Comparison of ENCODE assay signal across 13 cellular contexts in genomic region chr16:22220714-22221113, GRCh38. TPM values are rescaled to one million over a fixed set of nuclear protein-coding genes. Genes with fewer than 3 reads are reported as not detected.
DNase-seq lines count a peak whose midpoint lies in the region; ATAC-seq and TF ChIP-seq lines count a peak whose summit lies in the region.
"Had no signal": no experiment of that assay in that cellular context is flagged by ENCODE, and none has a peak within 500 bp of the region (broad histone marks: within the 10 kb centered on the region; RNA-seq: fewer than 3 reads in every experiment).

No MANE protein-coding gene starts in this region.

- H3K9ac ChIP-seq in BLaER1, result peak overlapping the region; percentile 30; the same call in 1 of the 2 replicates

- no peaks in the 10 kb centered on the region for H3K9me3 Mint-ChIP-seq in activated naive CD8-positive, alpha-beta T cell treated with anti-CD3 and anti-CD28 coated beads, Interleukin-2, amount 10 ng/mL, durations not matched to agents 7 days and 5 days

- no peak overlapping the region for H3K4me3 Mint-ChIP-seq in activated naive CD8-positive, alpha-beta T cell treated with anti-CD3 and anti-CD28 coated beads, Interleukin-2, amount 10 ng/mL, durations not matched to agents 7 days and 5 days
- H3K4me3 Mint-ChIP-seq: activated CD4-positive, alpha-beta T cell treated with anti-CD3 and anti-CD28 coated beads for 36 hours; activated naive CD8-positive, alpha-beta T cell had no signal

- H3K36me3 Mint-ChIP-seq in activated naive CD8-positive, alpha-beta T cell treated with anti-CD3 and anti-CD28 coated beads, Interleukin-2, amount 10 ng/mL, durations not matched to agents 7 days and 5 days, result peaks cover 12% of the 10 kb centered on the region

- H3K36me3 ChIP-seq in BLaER1 (peaks cover 31% of the 10 kb centered on the region), psoas muscle (ENCODE audit: insufficient read depth in 1 of 2, low read depth in 1 of 2) (peaks cover 0 to 3% of the 10 kb centered on the region in 2 donors)

- POLR2A ChIA-PET in activated naive CD8-positive, alpha-beta T cell treated with anti-CD3 and anti-CD28 coated beads, Interleukin-2, amount 10 ng/mL, durations not matched to agents 7 days and 5 days (lab: Charles Lee), result interaction anchor here (0.6 to 2.2 kb wide), 3 partner anchors 10 to 152 kb away, joined by 3 to 7 read pairs (median 3); partner anchors contain the start of gene EEF2K

- 59% methylated on average over 9 of the region's 9 CpGs for WGBS in right cardiac atrium
- 24 to 36% (median 26%) methylated on average over 9 of the region's 9 CpGs for WGBS in psoas muscle, 3 donors

- H3K4me3 ChIP-seq in BLaER1 (no peak overlapping the region), right cardiac atrium (ENCODE audit: low read length) (no peak overlapping the region), psoas muscle (peak overlapping the region; percentile 49)
- H3K4me3 ChIP-seq: SK-N-MC had no signal

- no peaks in the 10 kb centered on the region for H3K27me3 Mint-ChIP-seq in activated naive CD8-positive, alpha-beta T cell treated with anti-CD3 and anti-CD28 coated beads, Interleukin-2, amount 10 ng/mL, durations not matched to agents 7 days and 5 days
- H3K27me3 Mint-ChIP-seq: activated CD4-positive, alpha-beta T cell treated with anti-CD3 and anti-CD28 coated beads for 36 hours; activated naive CD8-positive, alpha-beta T cell had no signal

- DNase-seq in activated naive CD8-positive, alpha-beta T cell treated with anti-CD3 and anti-CD28 coated beads, Interleukin-2, amount 10 ng/mL, durations not matched to agents 7 days and 5 days, result no peak
- peak; percentile 52 to 86 (median 80) for DNase-seq in right cardiac atrium
- DNase-seq in psoas muscle, result peak; percentile 88 to 96
- no peak for DNase-seq in NCI-H2029 (lab: John Stamatoyannopoulos, UW)
- no peak for DNase-seq in NCI-H2029 treated with DMSO at 0.1 percent for 48 hours (lab: John Stamatoyannopoulos, UW)
- DNase-seq: activated CD4-positive, alpha-beta T cell treated with anti-CD3 and anti-CD28 coated beads for 36 hours; NCI-H446 treated with DMSO at 0.1 percent for 48 hours had no signal

- H3K27ac ChIP-seq in BLaER1 (peak overlapping the region; percentile 91), right cardiac atrium (ENCODE audit: low read length) (peak overlapping the region; percentile 19), psoas muscle (peak overlapping the region; percentile 96)
- H3K27ac ChIP-seq: SK-N-MC had no signal

- TF ChIP-seq CTCF in psoas muscle (IDR thresholded peaks at IDR 0.05), result peak; percentile 8

- intact Hi-C loops in right cardiac atrium (cut with DNase I), result no loop called here
- intact Hi-C loops in psoas muscle (cut with DNase I), result loop anchor here in 1 of 2 donors (2.0 kb wide), 1 partner anchor 14 kb away; the partner anchor contains the start of gene EEF2K

- H4K20me1 ChIP-seq in BLaER1, result peaks cover 8% of the 10 kb centered on the region; the same call in 1 of the 2 replicates

- peak overlapping the region; percentile 73 for H3K27ac Mint-ChIP-seq in activated naive CD8-positive, alpha-beta T cell treated with anti-CD3 and anti-CD28 coated beads, Interleukin-2, amount 10 ng/mL, durations not matched to agents 7 days and 5 days
- H3K27ac Mint-ChIP-seq: activated CD4-positive, alpha-beta T cell treated with anti-CD3 and anti-CD28 coated beads for 36 hours; activated naive CD8-positive, alpha-beta T cell had no signal

- H3K9me3 ChIP-seq in BLaER1, result no peaks in the 10 kb centered on the region
- H3K9me3 ChIP-seq in right cardiac atrium (ENCODE audit: control insufficient read depth, low read length), result no peaks in the 10 kb centered on the region
- no peaks in the 10 kb centered on the region for H3K9me3 ChIP-seq in psoas muscle

- H3K27me3 ChIP-seq in BLaER1, result no peaks in the 10 kb centered on the region
- no peaks in the 10 kb centered on the region for H3K27me3 ChIP-seq in right cardiac atrium (ENCODE audit: control insufficient read depth, insufficient read depth)
- no peaks in the 10 kb centered on the region for H3K27me3 ChIP-seq in psoas muscle (ENCODE audit: insufficient read depth in 3 of 3, low read length in 2 of 3)

- H3K4me1 Mint-ChIP-seq in activated naive CD8-positive, alpha-beta T cell treated with anti-CD3 and anti-CD28 coated beads, Interleukin-2, amount 10 ng/mL, durations not matched to agents 7 days and 5 days, result peaks cover 11% of the 10 kb centered on the region

- peak overlapping the region; percentile 92 for H3K4me2 ChIP-seq in BLaER1

- H3K4me1 ChIP-seq in BLaER1 (peaks cover 68% of the 10 kb centered on the region), right cardiac atrium (ENCODE audit: control insufficient read depth, insufficient read depth, low read length) (peaks cover 11% of the 10 kb centered on the region), psoas muscle (peaks cover 67% of the 10 kb centered on the region)

- ATAC-seq in activated naive CD8-positive, alpha-beta T cell treated with anti-CD3 and anti-CD28 coated beads, Interleukin-2, amount 10 ng/mL, durations not matched to agents 7 days and 5 days (ENCODE audit: low read depth), result no peak
- ATAC-seq in right cardiac atrium (peak; percentile 71 to 77), psoas muscle (peak; percentile 88 to 91 (median 90)), HG03460 (IDR thresholded peaks at IDR 0.05; ENCODE audit: unreplicated experiment) (no peak), HG02571 (IDR thresholded peaks at IDR 0.05; ENCODE audit: unreplicated experiment) (no peak)
- ATAC-seq: activated CD4-positive, alpha-beta T cell treated with anti-CD3 and anti-CD28 coated beads for 36 hours had no signal

RNA-seq across cellular contexts. Expression of gene EEF2K, which starts 14.6 kb away (rescaled TPM):
- 10 to 100 TPM; 25.7 to 26.1 TPM for total RNA-seq in activated naive CD8-positive, alpha-beta T cell treated with anti-CD3 and anti-CD28 coated beads, Interleukin-2, amount 10 ng/mL, durations not matched to agents 7 days and 5 days
- 10 to 100 TPM; 28.1 to 38.3 (median 31.4) TPM for total RNA-seq in right cardiac atrium
- polyA plus RNA-seq in right cardiac atrium, result 15.0 TPM
- 10 to 100 TPM; 29.4 to 47.0 (median 34.3) TPM for total RNA-seq in psoas muscle
- polyA plus RNA-seq in psoas muscle, result 10 to 100 TPM; 13.0 to 14.5 (median 13.2) TPM

RNA-seq across cellular contexts. Expression of gene SDR42E2, which starts 58.4 kb away (rescaled TPM):
- total RNA-seq in activated naive CD8-positive, alpha-beta T cell treated with anti-CD3 and anti-CD28 coated beads, Interleukin-2, amount 10 ng/mL, durations not matched to agents 7 days and 5 days, result under 1 TPM; 0.23 to 0.44 TPM
- total RNA-seq in right cardiac atrium (under 1 TPM in 1 of 4 donors, not detected in 3; 0.09 TPM), psoas muscle (under 1 TPM in 1 of 4 donors, not detected in 3; 0.08 TPM)
- polyA plus RNA-seq in right cardiac atrium (not detected), psoas muscle (under 1 TPM in 1 of 3 donors, not detected in 2; 0.01 TPM)
- total RNA-seq: renal cortical epithelial cell had no signal

Comparison
In these comparisons a context has a peak if more than half of its experiments do, and no peak if none do; other contexts are left out.
1. H3K27ac ChIP-seq: peak in every context shown above with its lines; median percentile 96 in psoas muscle; 91 in BLaER1; 19 in right cardiac atrium.
2. ATAC-seq: peak in right cardiac atrium (2 of 2) and psoas muscle (4 of 4); none in activated naive CD8-positive, alpha-beta T cell treated with anti-CD3 and anti-CD28 coated beads, Interleukin-2, amount 10 ng/mL, durations not matched to agents 7 days and 5 days (single experiment), HG03460 (single experiment) and HG02571 (single experiment).
3. DNase-seq: peak in right cardiac atrium (3 of 3) and psoas muscle (2 of 2); none in activated naive CD8-positive, alpha-beta T cell treated with anti-CD3 and anti-CD28 coated beads, Interleukin-2, amount 10 ng/mL, durations not matched to agents 7 days and 5 days (single experiment), NCI-H2029 (single experiment) and NCI-H2029 treated with DMSO at 0.1 percent for 48 hours (single experiment).